In the genomic region with DNA sequence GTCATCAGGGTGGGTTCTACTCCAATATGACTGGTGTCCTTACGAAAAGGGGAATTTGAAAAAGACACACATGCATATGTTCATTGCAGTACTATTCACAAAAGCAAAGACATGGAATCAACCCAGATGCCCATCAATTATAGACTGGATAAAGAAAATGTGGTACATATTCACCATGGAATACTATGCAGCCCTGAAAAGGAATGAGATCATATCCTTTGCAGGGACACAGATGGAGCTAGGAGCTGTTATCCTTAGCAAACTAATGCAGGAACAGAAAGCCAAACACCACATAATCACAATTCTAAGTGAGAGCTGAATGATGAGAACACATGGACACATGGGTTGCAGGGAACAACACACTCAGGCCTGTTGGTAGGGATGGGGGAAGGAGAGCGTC, we compare ENCODE assay signal across 2 cellular contexts.
TF ChIP-seq lines count a peak whose summit lies in the region.

No MANE protein-coding gene starts in this region.

TF ChIP-seq in HEK293, 187 proteins besides CTCF, POLR2A, EP300 and RAD21 (continues in another document):
- TF ChIP-seq, protein P1, sequence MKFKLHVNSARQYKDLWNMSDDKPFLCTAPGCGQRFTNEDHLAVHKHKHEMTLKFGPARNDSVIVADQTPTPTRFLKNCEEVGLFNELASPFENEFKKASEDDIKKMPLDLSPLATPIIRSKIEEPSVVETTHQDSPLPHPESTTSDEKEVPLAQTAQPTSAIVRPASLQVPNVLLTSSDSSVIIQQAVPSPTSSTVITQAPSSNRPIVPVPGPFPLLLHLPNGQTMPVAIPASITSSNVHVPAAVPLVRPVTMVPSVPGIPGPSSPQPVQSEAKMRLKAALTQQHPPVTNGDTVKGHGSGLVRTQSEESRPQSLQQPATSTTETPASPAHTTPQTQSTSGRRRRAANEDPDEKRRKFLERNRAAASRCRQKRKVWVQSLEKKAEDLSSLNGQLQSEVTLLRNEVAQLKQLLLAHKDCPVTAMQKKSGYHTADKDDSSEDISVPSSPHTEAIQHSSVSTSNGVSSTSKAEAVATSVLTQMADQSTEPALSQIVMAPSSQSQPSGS (tag by site-specific recombination; IDR thresholded peaks at IDR 0.05; ENCODE audit: low read depth), result peak; percentile 52; the same call in 1 of the 2 replicates
- peak; percentile 96 for TF ChIP-seq ZNF146 (tag by site-specific recombination; IDR thresholded peaks at IDR 0.05)
- TF ChIP-seq, protein P2, sequence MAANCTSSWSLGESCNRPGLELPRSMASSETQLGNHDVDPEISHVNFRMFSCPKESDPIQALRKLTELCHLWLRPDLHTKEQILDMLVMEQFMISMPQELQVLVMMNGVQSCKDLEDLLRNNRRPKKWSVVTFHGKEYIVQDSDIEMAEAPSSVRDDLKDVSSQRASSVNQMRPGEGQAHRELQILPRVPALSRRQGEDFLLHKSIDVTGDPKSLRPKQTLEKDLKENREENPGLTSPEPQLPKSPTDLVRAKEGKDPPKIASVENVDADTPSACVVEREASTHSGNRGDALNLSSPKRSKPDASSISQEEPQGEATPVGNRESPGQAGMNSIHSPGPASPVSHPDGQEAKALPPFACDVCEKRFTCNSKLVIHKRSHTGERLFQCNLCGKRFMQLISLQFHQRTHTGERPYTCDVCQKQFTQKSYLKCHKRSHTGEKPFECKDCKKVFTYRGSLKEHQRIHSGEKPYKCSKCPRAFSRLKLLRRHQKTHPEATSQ (tag by site-specific recombination; IDR thresholded peaks at IDR 0.05), result no peak
- TF ChIP-seq, protein P3, sequence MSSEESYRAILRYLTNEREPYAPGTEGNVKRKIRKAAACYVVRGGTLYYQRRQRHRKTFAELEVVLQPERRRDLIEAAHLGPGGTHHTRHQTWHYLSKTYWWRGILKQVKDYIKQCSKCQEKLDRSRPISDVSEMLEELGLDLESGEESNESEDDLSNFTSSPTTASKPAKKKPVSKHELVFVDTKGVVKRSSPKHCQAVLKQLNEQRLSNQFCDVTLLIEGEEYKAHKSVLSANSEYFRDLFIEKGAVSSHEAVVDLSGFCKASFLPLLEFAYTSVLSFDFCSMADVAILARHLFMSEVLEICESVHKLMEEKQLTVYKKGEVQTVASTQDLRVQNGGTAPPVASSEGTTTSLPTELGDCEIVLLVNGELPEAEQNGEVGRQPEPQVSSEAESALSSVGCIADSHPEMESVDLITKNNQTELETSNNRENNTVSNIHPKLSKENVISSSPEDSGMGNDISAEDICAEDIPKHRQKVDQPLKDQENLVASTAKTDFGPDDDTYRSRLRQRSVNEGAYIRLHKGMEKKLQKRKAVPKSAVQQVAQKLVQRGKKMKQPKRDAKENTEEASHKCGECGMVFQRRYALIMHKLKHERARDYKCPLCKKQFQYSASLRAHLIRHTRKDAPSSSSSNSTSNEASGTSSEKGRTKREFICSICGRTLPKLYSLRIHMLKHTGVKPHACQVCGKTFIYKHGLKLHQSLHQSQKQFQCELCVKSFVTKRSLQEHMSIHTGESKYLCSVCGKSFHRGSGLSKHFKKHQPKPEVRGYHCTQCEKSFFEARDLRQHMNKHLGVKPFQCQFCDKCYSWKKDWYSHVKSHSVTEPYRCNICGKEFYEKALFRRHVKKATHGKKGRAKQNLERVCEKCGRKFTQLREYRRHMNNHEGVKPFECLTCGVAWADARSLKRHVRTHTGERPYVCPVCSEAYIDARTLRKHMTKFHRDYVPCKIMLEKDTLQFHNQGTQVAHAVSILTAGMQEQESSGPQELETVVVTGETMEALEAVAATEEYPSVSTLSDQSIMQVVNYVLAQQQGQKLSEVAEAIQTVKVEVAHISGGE (tag by site-specific recombination; conservative IDR thresholded peaks at IDR 0.05; ENCODE audit: low read depth), result no peak
- no peak for TF ChIP-seq ZSCAN16 (tag by site-specific recombination; IDR thresholded peaks at IDR 0.05)
- no peak for TF ChIP-seq KLF7 (tag by site-specific recombination; IDR thresholded peaks at IDR 0.05; ENCODE audit: borderline replicate concordance)
- TF ChIP-seq, protein P4, sequence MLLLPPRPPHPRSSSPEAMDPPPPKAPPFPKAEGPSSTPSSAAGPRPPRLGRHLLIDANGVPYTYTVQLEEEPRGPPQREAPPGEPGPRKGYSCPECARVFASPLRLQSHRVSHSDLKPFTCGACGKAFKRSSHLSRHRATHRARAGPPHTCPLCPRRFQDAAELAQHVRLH (tag by site-specific recombination; IDR thresholded peaks at IDR 0.05), result peak; percentile 61; the same call in 1 of the 2 replicates
- TF ChIP-seq, protein P5, sequence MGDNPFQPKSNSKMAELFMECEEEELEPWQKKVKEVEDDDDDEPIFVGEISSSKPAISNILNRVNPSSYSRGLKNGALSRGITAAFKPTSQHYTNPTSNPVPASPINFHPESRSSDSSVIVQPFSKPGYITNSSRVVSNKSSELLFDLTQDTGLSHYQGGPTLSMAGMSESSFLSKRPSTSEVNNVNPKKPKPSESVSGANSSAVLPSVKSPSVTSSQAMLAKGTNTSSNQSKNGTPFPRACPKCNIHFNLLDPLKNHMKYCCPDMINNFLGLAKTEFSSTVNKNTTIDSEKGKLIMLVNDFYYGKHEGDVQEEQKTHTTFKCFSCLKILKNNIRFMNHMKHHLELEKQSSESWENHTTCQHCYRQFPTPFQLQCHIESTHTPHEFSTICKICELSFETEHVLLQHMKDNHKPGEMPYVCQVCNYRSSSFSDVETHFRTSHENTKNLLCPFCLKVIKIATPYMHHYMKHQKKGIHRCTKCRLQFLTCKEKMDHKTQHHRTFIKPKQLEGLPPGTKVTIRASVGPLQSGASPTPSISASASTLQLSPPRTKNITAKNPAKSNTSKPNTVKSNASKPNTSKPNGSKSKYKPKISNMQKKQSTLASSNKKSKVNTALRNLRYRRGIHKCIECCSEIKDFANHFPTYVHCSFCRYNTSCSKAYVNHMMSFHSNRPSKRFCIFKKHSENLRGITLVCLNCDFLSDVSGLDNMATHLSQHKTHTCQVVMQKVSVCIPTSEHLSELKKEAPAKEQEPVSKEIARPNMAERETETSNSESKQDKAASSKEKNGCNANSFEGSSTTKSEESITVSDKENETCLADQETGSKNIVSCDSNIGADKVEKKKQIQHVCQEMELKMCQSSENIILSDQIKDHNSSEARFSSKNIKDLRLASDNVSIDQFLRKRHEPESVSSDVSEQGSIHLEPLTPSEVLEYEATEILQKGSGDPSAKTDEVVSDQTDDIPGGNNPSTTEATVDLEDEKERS (tag by site-specific recombination; IDR thresholded peaks at IDR 0.05), result peak; percentile 35; the same call in 1 of the 2 replicates

TF ChIP-seq in K562, 482 proteins besides CTCF, POLR2A, EP300 and RAD21:
- TF ChIP-seq RBM25 (IDR thresholded peaks at IDR 0.05; ENCODE audit: low read depth, low read length, severe bottlenecking) (peak; percentile 64), NFATC3 (IDR thresholded peaks at IDR 0.05) (no peak), CBFB (CRISPR knock-in tag; IDR thresholded peaks at IDR 0.05) (no peak), NEUROD1 (IDR thresholded peaks at IDR 0.05; ENCODE audit: borderline replicate concordance, low read depth, low read length, partially characterized antibody) (no peak), GTF2A2 (tag; IDR thresholded peaks at IDR 0.05) (no peak), ZNF146 (CRISPR knock-in tag; IDR thresholded peaks at IDR 0.05; ENCODE audit: unreplicated experiment) (peak; percentile 95), RHOXF2B (CRISPR knock-in tag; conservative IDR thresholded peaks at IDR 0.05) (no peak), ZNF311 (CRISPR knock-in tag; IDR thresholded peaks at IDR 0.05) (no peak), U2AF2 (optimal IDR thresholded peaks at IDR 0.05; ENCODE audit: low read depth, low read length) (no peak), TAL1 (IDR thresholded peaks at IDR 0.05) (no peak), TRIM28 (IDR thresholded peaks at IDR 0.05) (no peak)
- TF ChIP-seq, protein P6, sequence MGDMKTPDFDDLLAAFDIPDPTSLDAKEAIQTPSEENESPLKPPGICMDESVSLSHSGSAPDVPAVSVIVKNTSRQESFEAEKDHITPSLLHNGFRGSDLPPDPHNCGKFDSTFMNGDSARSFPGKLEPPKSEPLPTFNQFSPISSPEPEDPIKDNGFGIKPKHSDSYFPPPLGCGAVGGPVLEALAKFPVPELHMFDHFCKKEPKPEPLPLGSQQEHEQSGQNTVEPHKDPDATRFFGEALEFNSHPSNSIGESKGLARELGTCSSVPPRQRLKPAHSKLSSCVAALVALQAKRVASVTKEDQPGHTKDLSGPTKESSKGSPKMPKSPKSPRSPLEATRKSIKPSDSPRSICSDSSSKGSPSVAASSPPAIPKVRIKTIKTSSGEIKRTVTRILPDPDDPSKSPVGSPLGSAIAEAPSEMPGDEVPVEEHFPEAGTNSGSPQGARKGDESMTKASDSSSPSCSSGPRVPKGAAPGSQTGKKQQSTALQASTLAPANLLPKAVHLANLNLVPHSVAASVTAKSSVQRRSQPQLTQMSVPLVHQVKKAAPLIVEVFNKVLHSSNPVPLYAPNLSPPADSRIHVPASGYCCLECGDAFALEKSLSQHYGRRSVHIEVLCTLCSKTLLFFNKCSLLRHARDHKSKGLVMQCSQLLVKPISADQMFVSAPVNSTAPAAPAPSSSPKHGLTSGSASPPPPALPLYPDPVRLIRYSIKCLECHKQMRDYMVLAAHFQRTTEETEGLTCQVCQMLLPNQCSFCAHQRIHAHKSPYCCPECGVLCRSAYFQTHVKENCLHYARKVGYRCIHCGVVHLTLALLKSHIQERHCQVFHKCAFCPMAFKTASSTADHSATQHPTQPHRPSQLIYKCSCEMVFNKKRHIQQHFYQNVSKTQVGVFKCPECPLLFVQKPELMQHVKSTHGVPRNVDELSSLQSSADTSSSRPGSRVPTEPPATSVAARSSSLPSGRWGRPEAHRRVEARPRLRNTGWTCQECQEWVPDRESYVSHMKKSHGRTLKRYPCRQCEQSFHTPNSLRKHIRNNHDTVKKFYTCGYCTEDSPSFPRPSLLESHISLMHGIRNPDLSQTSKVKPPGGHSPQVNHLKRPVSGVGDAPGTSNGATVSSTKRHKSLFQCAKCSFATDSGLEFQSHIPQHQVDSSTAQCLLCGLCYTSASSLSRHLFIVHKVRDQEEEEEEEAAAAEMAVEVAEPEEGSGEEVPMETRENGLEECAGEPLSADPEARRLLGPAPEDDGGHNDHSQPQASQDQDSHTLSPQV (IDR thresholded peaks at IDR 0.05), result no peak
- TF ChIP-seq, protein P7, sequence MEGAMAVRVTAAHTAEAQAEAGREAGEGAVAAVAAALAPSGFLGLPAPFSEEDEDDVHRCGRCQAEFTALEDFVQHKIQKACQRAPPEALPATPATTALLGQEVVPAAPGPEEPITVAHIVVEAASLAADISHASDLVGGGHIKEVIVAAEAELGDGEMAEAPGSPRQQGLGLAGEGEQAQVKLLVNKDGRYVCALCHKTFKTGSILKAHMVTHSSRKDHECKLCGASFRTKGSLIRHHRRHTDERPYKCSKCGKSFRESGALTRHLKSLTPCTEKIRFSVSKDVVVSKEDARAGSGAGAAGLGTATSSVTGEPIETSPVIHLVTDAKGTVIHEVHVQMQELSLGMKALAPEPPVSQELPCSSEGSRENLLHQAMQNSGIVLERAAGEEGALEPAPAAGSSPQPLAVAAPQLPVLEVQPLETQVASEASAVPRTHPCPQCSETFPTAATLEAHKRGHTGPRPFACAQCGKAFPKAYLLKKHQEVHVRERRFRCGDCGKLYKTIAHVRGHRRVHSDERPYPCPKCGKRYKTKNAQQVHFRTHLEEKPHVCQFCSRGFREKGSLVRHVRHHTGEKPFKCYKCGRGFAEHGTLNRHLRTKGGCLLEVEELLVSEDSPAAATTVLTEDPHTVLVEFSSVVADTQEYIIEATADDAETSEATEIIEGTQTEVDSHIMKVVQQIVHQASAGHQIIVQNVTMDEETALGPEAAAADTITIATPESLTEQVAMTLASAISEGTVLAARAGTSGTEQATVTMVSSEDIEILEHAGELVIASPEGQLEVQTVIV (CRISPR knock-in tag; IDR thresholded peaks at IDR 0.05; ENCODE audit: borderline replicate concordance), result no peak
